26 cellular contexts compared by ENCODE assay signal in genomic region chr3:109331692-109332091, GRCh38. TPM values are rescaled to one million over a fixed set of nuclear protein-coding genes. Genes with fewer than 3 reads are reported as not detected.
"Had no signal": no experiment of that assay in that cellular context is flagged by ENCODE, and none has a peak within 500 bp of the region (broad histone marks: within the 10 kb centered on the region; RNA-seq: fewer than 3 reads in every experiment).

No MANE protein-coding gene starts in this region.

- H3K9me3 Mint-ChIP-seq: activated CD4-positive, alpha-beta memory T cell treated with anti-CD3 and anti-CD28 coated beads, Interleukin-2, amount 10 ng/mL, durations not matched to agents 7 days and 5 days; activated naive CD4-positive, alpha-beta T cell treated with anti-CD3 and anti-CD28 coated beads, Interleukin-2, amount 10 ng/mL, durations not matched to agents 7 days and 5 days; activated T-cell treated with anti-CD3 and anti-CD28 coated beads, Interleukin-2, amount 50 U/mL, for 72 hours; natural killer cell treated with Interleukin-12 subunit alpha and Interleukin-12 subunit beta and Interleukin-15 and Interleukin-18, amount 100 ng/mL, for 72 hours; stimulated activated effector memory CD8-positive, alpha-beta T cell treated with anti-CD3 and anti-CD28 coated beads, Interleukin-12 subunit alpha, Interleukin-12 subunit beta, amount 100 ng/mL, for 72 hours; stimulated activated naive CD8-positive, alpha-beta T cell treated with anti-CD3 and anti-CD28 coated beads, Interleukin-15, amount 100 ng/mL, for 72 hours; T-helper 1 cell treated with Interleukin-12 subunit alpha and Interleukin-12 subunit beta and Interleukin-4 antibody, amounts not matched to agents 30 μg/mL and 1 μg/mL, for 36 hours had no signal

- H3K36me3 ChIP-seq: heart left ventricle, pancreas, right atrium auricular region, tibial artery had no signal

- ATAC-seq: activated T-cell treated with anti-CD3 and anti-CD28 coated beads, Interleukin-2, amount 50 U/mL, for 72 hours; heart left ventricle; left ventricle myocardium superior; natural killer cell treated with Interleukin-12 subunit alpha and Interleukin-12 subunit beta and Interleukin-15 and Interleukin-18, amount 100 ng/mL, for 72 hours; pancreas; psoas muscle; stimulated activated effector memory CD8-positive, alpha-beta T cell treated with anti-CD3 and anti-CD28 coated beads, Interleukin-12 subunit alpha, Interleukin-12 subunit beta, amount 100 ng/mL, for 72 hours; stimulated activated naive CD8-positive, alpha-beta T cell treated with anti-CD3 and anti-CD28 coated beads, Interleukin-15, amount 100 ng/mL, for 72 hours had no signal

- H3K36me3 Mint-ChIP-seq: activated naive CD4-positive, alpha-beta T cell treated with anti-CD3 and anti-CD28 coated beads, Interleukin-2, amount 10 ng/mL, durations not matched to agents 7 days and 5 days; natural killer cell treated with Interleukin-12 subunit alpha and Interleukin-12 subunit beta and Interleukin-15 and Interleukin-18, amount 100 ng/mL, for 72 hours; stimulated activated effector memory CD8-positive, alpha-beta T cell treated with anti-CD3 and anti-CD28 coated beads, Interleukin-12 subunit alpha, Interleukin-12 subunit beta, amount 100 ng/mL, for 72 hours had no signal

- H3K4me1 ChIP-seq: pancreas, psoas muscle, right atrium auricular region had no signal

- H3K4me3 Mint-ChIP-seq: activated CD4-positive, alpha-beta memory T cell treated with anti-CD3 and anti-CD28 coated beads, Interleukin-2, amount 10 ng/mL, durations not matched to agents 7 days and 5 days; activated naive CD4-positive, alpha-beta T cell treated with anti-CD3 and anti-CD28 coated beads, Interleukin-2, amount 10 ng/mL, durations not matched to agents 7 days and 5 days; activated T-cell treated with anti-CD3 and anti-CD28 coated beads, Interleukin-2, amount 50 U/mL, for 72 hours; natural killer cell treated with Interleukin-12 subunit alpha and Interleukin-12 subunit beta and Interleukin-15 and Interleukin-18, amount 100 ng/mL, for 72 hours; stimulated activated effector memory CD8-positive, alpha-beta T cell treated with anti-CD3 and anti-CD28 coated beads, Interleukin-12 subunit alpha, Interleukin-12 subunit beta, amount 100 ng/mL, for 72 hours; stimulated activated naive CD8-positive, alpha-beta T cell treated with anti-CD3 and anti-CD28 coated beads, Interleukin-15, amount 100 ng/mL, for 72 hours; T-helper 1 cell treated with Interleukin-12 subunit alpha and Interleukin-12 subunit beta and Interleukin-4 antibody, amounts not matched to agents 30 μg/mL and 1 μg/mL, for 36 hours had no signal

- H3K27ac Mint-ChIP-seq: activated CD4-positive, alpha-beta memory T cell treated with anti-CD3 and anti-CD28 coated beads, Interleukin-2, amount 10 ng/mL, durations not matched to agents 7 days and 5 days; activated naive CD4-positive, alpha-beta T cell treated with anti-CD3 and anti-CD28 coated beads, Interleukin-2, amount 10 ng/mL, durations not matched to agents 7 days and 5 days; activated T-cell treated with anti-CD3 and anti-CD28 coated beads, Interleukin-2, amount 50 U/mL, for 72 hours; natural killer cell treated with Interleukin-12 subunit alpha and Interleukin-12 subunit beta and Interleukin-15 and Interleukin-18, amount 100 ng/mL, for 72 hours; stimulated activated effector memory CD8-positive, alpha-beta T cell treated with anti-CD3 and anti-CD28 coated beads, Interleukin-12 subunit alpha, Interleukin-12 subunit beta, amount 100 ng/mL, for 72 hours; stimulated activated naive CD8-positive, alpha-beta T cell treated with anti-CD3 and anti-CD28 coated beads, Interleukin-15, amount 100 ng/mL, for 72 hours; T-helper 1 cell treated with Interleukin-12 subunit alpha and Interleukin-12 subunit beta and Interleukin-4 antibody, amounts not matched to agents 30 μg/mL and 1 μg/mL, for 36 hours had no signal

- H3K27me3 ChIP-seq: pancreas, right atrium auricular region, tibial artery had no signal

- H3K9me3 ChIP-seq: heart left ventricle, pancreas, psoas muscle, right atrium auricular region, tibial artery had no signal

- H3K27ac ChIP-seq: coronary artery, heart left ventricle, pancreas, psoas muscle, right atrium auricular region, tibial artery had no signal

- DNase-seq: activated CD4-positive, alpha-beta memory T cell treated with anti-CD3 and anti-CD28 coated beads, Interleukin-2, amount 10 ng/mL, durations not matched to agents 7 days and 5 days; activated CD4-positive, alpha-beta T cell treated with anti-CD3 and anti-CD28 coated beads for 48 hours; activated effector memory CD4-positive, alpha-beta T cell treated with anti-CD3 and anti-CD28 coated beads, Interleukin-2, amount 50 U/mL, for 16 hours; activated naive CD4-positive, alpha-beta T cell treated with anti-CD3 and anti-CD28 coated beads, Interleukin-2, amount 10 ng/mL, durations not matched to agents 7 days and 5 days; activated T-cell treated with anti-CD3 and anti-CD28 coated beads, Interleukin-2, amount 50 U/mL, for 72 hours; amygdala; heart left ventricle; kidney glomerular epithelial cell; left ventricle myocardium superior; mammary epithelial cell; pancreas; psoas muscle; stimulated activated CD4-positive, alpha-beta T cell treated with anti-CD3 and anti-CD28 coated beads, Interleukin-12 subunit alpha, Interleukin-12 subunit beta, amount 100 ng/mL, for 4 hours; stimulated activated CD4-positive, alpha-beta T cell treated with anti-CD3 and anti-CD28 coated beads, Interleukin-1b, Interleukin-23, amount 100 ng/mL, for 48 hours; stimulated activated naive CD8-positive, alpha-beta T cell treated with anti-CD3 and anti-CD28 coated beads, Interleukin-15, amount 100 ng/mL, for 72 hours; T1000; tibial artery had no signal

- H3K4me3 ChIP-seq: coronary artery, heart left ventricle, pancreas, psoas muscle, right atrium auricular region, tibial artery had no signal

RNA-seq across cellular contexts. Expression of gene DPPA4, which starts 5.7 kb away (rescaled TPM):
- total RNA-seq: activated CD4-positive, alpha-beta memory T cell treated with anti-CD3 and anti-CD28 coated beads, Interleukin-2, amount 10 ng/mL, durations not matched to agents 7 days and 5 days; bronchial epithelial cell; epithelial cell of proximal tubule; fibroblast of villous mesenchyme; heart left ventricle; left ventricle myocardium superior; mammary epithelial cell; psoas muscle; right atrium auricular region had no signal
- polyA plus RNA-seq: heart left ventricle, mammary epithelial cell, pancreas, psoas muscle, urinary bladder had no signal

RNA-seq across cellular contexts. Expression of gene DPPA2, which starts 15.4 kb away (rescaled TPM):
- total RNA-seq: activated CD4-positive, alpha-beta memory T cell treated with anti-CD3 and anti-CD28 coated beads, Interleukin-2, amount 10 ng/mL, durations not matched to agents 7 days and 5 days; activated T-cell treated with anti-CD3 and anti-CD28 coated beads, Interleukin-2, amount 50 U/mL, for 72 hours; bronchial epithelial cell; epithelial cell of proximal tubule; fibroblast of villous mesenchyme; heart left ventricle; left ventricle myocardium superior; mammary epithelial cell; natural killer cell treated with Interleukin-12 subunit alpha and Interleukin-12 subunit beta and Interleukin-15 and Interleukin-18, amount 100 ng/mL, for 72 hours; pancreas; psoas muscle; right atrium auricular region; urinary bladder had no signal
- polyA plus RNA-seq: heart left ventricle, mammary epithelial cell, pancreas, psoas muscle, urinary bladder had no signal
